ENCODE assay signal across 12 cellular contexts in the genomic region with DNA sequence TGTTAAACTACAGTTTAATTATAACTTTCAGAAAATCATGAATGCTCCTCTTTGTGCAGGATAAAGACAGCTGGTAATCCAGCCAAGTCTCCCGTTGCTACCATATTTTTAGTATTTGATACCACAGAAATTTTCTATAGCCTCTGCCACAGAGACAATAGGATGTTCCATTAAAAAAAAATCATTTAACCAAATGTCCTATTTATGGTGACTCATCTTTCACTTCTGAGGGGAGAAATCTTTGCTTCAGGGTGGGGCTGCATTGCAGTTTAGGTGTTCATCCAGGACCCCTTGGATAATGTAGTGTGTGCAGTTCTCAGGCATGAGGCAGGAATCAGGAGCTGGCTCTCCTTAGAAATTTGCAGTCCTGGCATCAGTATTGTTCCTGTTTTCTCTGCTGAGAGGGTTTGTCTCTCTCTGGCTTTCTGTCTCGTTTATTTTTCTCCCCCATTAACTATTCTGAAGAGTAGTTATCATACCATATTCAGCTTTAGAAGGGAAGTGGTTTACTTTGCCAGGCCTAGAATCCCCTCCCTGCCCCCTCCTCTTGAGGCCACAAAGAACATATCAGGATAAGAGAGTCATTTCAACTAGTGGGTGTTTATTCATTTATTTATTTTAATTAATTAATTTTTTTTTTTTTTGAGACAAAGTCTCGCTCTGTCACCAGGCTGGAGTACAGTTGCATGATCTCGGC. TPM values are rescaled to one million over a fixed set of nuclear protein-coding genes. Genes with fewer than 3 reads are reported as not detected.
DNase-seq lines count a peak whose midpoint lies in the region; ATAC-seq and TF ChIP-seq lines count a peak whose summit lies in the region.
"Had no signal": no experiment of that assay in that cellular context is flagged by ENCODE, and none has a peak within 500 bp of the region (broad histone marks: within the 10 kb centered on the region; RNA-seq: fewer than 3 reads in every experiment).

No MANE protein-coding gene starts in this region.

- no peak for TF ChIP-seq POLR2A in prostate gland (IDR thresholded peaks at IDR 0.05)

- no peak overlapping the region for H3K4me3 ChIP-seq in CD8-positive, alpha-beta T cell (ENCODE audit: low read depth, low read length)
- no peak overlapping the region for H3K4me3 ChIP-seq in naive thymus-derived CD4-positive, alpha-beta T cell (ENCODE audit: low read length)
- H3K4me3 ChIP-seq in prostate gland (no peak overlapping the region), psoas muscle (no peak overlapping the region)

- intact Hi-C loops in CD8-positive, alpha-beta T cell (cut with DNase I, micrococcal nuclease): no loop called here
- intact Hi-C loops in activated CD8-positive, alpha-beta T cell treated with anti-CD3 and anti-CD28 coated beads for 36 hours (cut with micrococcal nuclease): no loop called here
- intact Hi-C loops in naive thymus-derived CD4-positive, alpha-beta T cell (cut with micrococcal nuclease): no loop called here
- intact Hi-C loops in prostate gland (cut with DNase I): no loop called here
- intact Hi-C loops in psoas muscle (cut with DNase I): no loop called here

- POLR2A ChIA-PET in CD8-positive, alpha-beta T cell (lab: Charles Lee): interaction anchor here (0.7 to 1.2 kb wide), 3 partner anchors 43 to 226 kb away, joined by 3 read pairs; a partner anchor contains a TSS
- POLR2A ChIA-PET in activated CD8-positive, alpha-beta T cell treated with anti-CD3 and anti-CD28 coated beads for 36 hours (lab: Charles Lee): interaction anchor here (0.6 to 1.6 kb wide), 5 partner anchors 9 to 238 kb away, joined by 3 to 5 read pairs (median 3); no protein-coding TSS in a partner anchor
- POLR2A ChIA-PET in naive thymus-derived CD4-positive, alpha-beta T cell (lab: Charles Lee): interaction anchor here (0.6 to 3.2 kb wide), 9 partner anchors 9 to 146 kb away, joined by 3 to 12 read pairs (median 3); a partner anchor contains a TSS

- no peaks in the 10 kb centered on the region for H3K9me3 Mint-ChIP-seq in CD8-positive, alpha-beta T cell
- H3K9me3 Mint-ChIP-seq in IgD-negative memory B cell: no peaks in the 10 kb centered on the region
- no peaks in the 10 kb centered on the region for H3K9me3 Mint-ChIP-seq in activated CD8-positive, alpha-beta T cell treated with anti-CD3 and anti-CD28 coated beads for 36 hours
- H3K9me3 Mint-ChIP-seq in naive thymus-derived CD4-positive, alpha-beta T cell: no peaks in the 10 kb centered on the region
- H3K9me3 Mint-ChIP-seq: activated naive CD4-positive, alpha-beta T cell treated with anti-CD3 and anti-CD28 coated beads, Interleukin-2, amount 50 U/mL, for 72 hours; H9 had no signal

- H3K36me3 ChIP-seq in CD8-positive, alpha-beta T cell (ENCODE audit: insufficient read depth, low read length): no peaks in the 10 kb centered on the region
- H3K36me3 ChIP-seq in naive thymus-derived CD4-positive, alpha-beta T cell (ENCODE audit: control insufficient read depth in 2 of 3, insufficient read depth in 3 of 3, low read length in 3 of 3): peaks cover 0 to 8% (median 0%) of the 10 kb centered on the region in 3 experiments
- H3K36me3 ChIP-seq in prostate gland (no peaks in the 10 kb centered on the region), psoas muscle (ENCODE audit: insufficient read depth in 1 of 2, low read depth in 1 of 2) (peaks cover 0 to 16% of the 10 kb centered on the region in 2 donors)

- 57% methylated on average over 4 of the region's 4 CpGs for WGBS in prostate gland
- 56 to 64% (median 58%) methylated on average over 4 of the region's 4 CpGs for WGBS in psoas muscle, 3 donors

- CTCF ChIA-PET in CD8-positive, alpha-beta T cell (lab: Charles Lee): interaction anchor here (1.2 to 2.0 kb wide), 5 partner anchors 10 to 92 kb away, joined by 3 to 7 read pairs (median 3); no protein-coding TSS in a partner anchor
- CTCF ChIA-PET in activated CD8-positive, alpha-beta T cell treated with anti-CD3 and anti-CD28 coated beads for 36 hours (lab: Charles Lee): interaction anchor here (0.6 to 3.9 kb wide), 8 partner anchors 9 to 270 kb away, joined by 3 to 18 read pairs (median 4); a partner anchor contains a TSS
- CTCF ChIA-PET in naive thymus-derived CD4-positive, alpha-beta T cell (lab: Charles Lee): interaction anchor here (0.7 to 1.0 kb wide), 4 partner anchors 13 to 89 kb away, joined by 3 to 6 read pairs (median 4); no protein-coding TSS in a partner anchor

- H3K4me3 Mint-ChIP-seq in CD8-positive, alpha-beta T cell: peak overlapping the region; percentile 42
- no peak overlapping the region for H3K4me3 Mint-ChIP-seq in IgD-negative memory B cell
- H3K4me3 Mint-ChIP-seq in activated CD8-positive, alpha-beta T cell treated with anti-CD3 and anti-CD28 coated beads for 36 hours: no peak overlapping the region
- peak overlapping the region; percentile 29 to 97 (median 64) for H3K4me3 Mint-ChIP-seq in naive thymus-derived CD4-positive, alpha-beta T cell
- H3K4me3 Mint-ChIP-seq: H9 had no signal

- no peaks in the 10 kb centered on the region for H3K27me3 ChIP-seq in CD8-positive, alpha-beta T cell (ENCODE audit: insufficient read depth, low read length)
- H3K27me3 ChIP-seq in naive thymus-derived CD4-positive, alpha-beta T cell (ENCODE audit: control insufficient read depth in 2 of 2, insufficient read depth in 2 of 2, low read length in 2 of 2): no peaks in the 10 kb centered on the region
- H3K27me3 ChIP-seq in prostate gland (replicated peaks; ENCODE audit: insufficient read depth) (no peaks in the 10 kb centered on the region), psoas muscle (ENCODE audit: insufficient read depth in 3 of 3, low read length in 2 of 3) (no peaks in the 10 kb centered on the region)

- H3K36me3 Mint-ChIP-seq in CD8-positive, alpha-beta T cell: peaks cover 32% of the 10 kb centered on the region
- no peaks in the 10 kb centered on the region for H3K36me3 Mint-ChIP-seq in IgD-negative memory B cell
- H3K36me3 Mint-ChIP-seq in activated CD8-positive, alpha-beta T cell treated with anti-CD3 and anti-CD28 coated beads for 36 hours (ENCODE audit: low read depth): peaks cover 3% of the 10 kb centered on the region
- H3K36me3 Mint-ChIP-seq in naive thymus-derived CD4-positive, alpha-beta T cell: peaks cover 0 to 8% (median 0%) of the 10 kb centered on the region in 5 donors

- peaks cover 64% of the 10 kb centered on the region for H3K4me1 Mint-ChIP-seq in CD8-positive, alpha-beta T cell (ENCODE audit: low read depth)
- H3K4me1 Mint-ChIP-seq in IgD-negative memory B cell: peaks cover 29 to 35% (median 32%) of the 10 kb centered on the region in 3 donors
- peaks cover 54% of the 10 kb centered on the region for H3K4me1 Mint-ChIP-seq in activated CD8-positive, alpha-beta T cell treated with anti-CD3 and anti-CD28 coated beads for 36 hours (ENCODE audit: low read depth)
- H3K4me1 Mint-ChIP-seq in naive thymus-derived CD4-positive, alpha-beta T cell: peaks cover 39 to 77% (median 64%) of the 10 kb centered on the region in 7 donors

- H3K27ac ChIP-seq in CD8-positive, alpha-beta T cell (ENCODE audit: low read depth, low read length): no peak overlapping the region
- no peak overlapping the region for H3K27ac ChIP-seq in naive thymus-derived CD4-positive, alpha-beta T cell (ENCODE audit: low read depth, low read length)
- H3K27ac ChIP-seq in prostate gland: no peak overlapping the region
- no peak overlapping the region for H3K27ac ChIP-seq in psoas muscle

- no peak for TF ChIP-seq CTCF in CD8-positive, alpha-beta T cell (IDR thresholded peaks at IDR 0.05)
- no peak for TF ChIP-seq CTCF in activated CD8-positive, alpha-beta T cell treated with anti-CD3 and anti-CD28 coated beads for 36 hours (IDR thresholded peaks at IDR 0.05)
- TF ChIP-seq CTCF in prostate gland (IDR thresholded peaks at IDR 0.05): no peak
- no peak for TF ChIP-seq CTCF in psoas muscle (IDR thresholded peaks at IDR 0.05)

- peak overlapping the region; percentile 80 for H3K27ac Mint-ChIP-seq in CD8-positive, alpha-beta T cell
- peak overlapping the region in 2 of 3 donors; percentile 31 to 89 for H3K27ac Mint-ChIP-seq in IgD-negative memory B cell
- peak overlapping the region; percentile 59 for H3K27ac Mint-ChIP-seq in activated CD8-positive, alpha-beta T cell treated with anti-CD3 and anti-CD28 coated beads for 36 hours
- H3K27ac Mint-ChIP-seq in naive thymus-derived CD4-positive, alpha-beta T cell: peak overlapping the region in 8 of 9 donors; percentile 54 to 90 (median 74)
- H3K27ac Mint-ChIP-seq: activated naive CD4-positive, alpha-beta T cell treated with anti-CD3 and anti-CD28 coated beads, Interleukin-2, amount 50 U/mL, for 72 hours; H9 had no signal

- DNase-seq in CD8-positive, alpha-beta T cell: no peak
- DNase-seq in activated CD8-positive, alpha-beta T cell treated with anti-CD3 and anti-CD28 coated beads for 36 hours: no peak
- no peak for DNase-seq in naive thymus-derived CD4-positive, alpha-beta T cell
- no peak for DNase-seq in prostate gland (ENCODE audit: low spot score)
- no peak for DNase-seq in psoas muscle
- DNase-seq: H9, NCI-H1694 had no signal

- no peak for ATAC-seq in CD8-positive, alpha-beta T cell
- ATAC-seq in activated CD8-positive, alpha-beta T cell treated with anti-CD3 and anti-CD28 coated beads for 36 hours: no peak
- ATAC-seq in naive thymus-derived CD4-positive, alpha-beta T cell: no peak
- ATAC-seq in GM21515 (IDR thresholded peaks at IDR 0.05; ENCODE audit: unreplicated experiment) (no peak), psoas muscle (no peak)
- ATAC-seq: activated naive CD4-positive, alpha-beta T cell treated with anti-CD3 and anti-CD28 coated beads, Interleukin-2, amount 50 U/mL, for 72 hours; sciatic nerve had no signal

- peaks cover 51% of the 10 kb centered on the region for H3K4me1 ChIP-seq in CD8-positive, alpha-beta T cell (ENCODE audit: insufficient read depth, low read length)
- H3K4me1 ChIP-seq in naive thymus-derived CD4-positive, alpha-beta T cell (ENCODE audit: control insufficient read depth in 2 of 2, insufficient read depth in 2 of 2, low read length in 2 of 2): peaks cover 30 to 42% of the 10 kb centered on the region in 2 donors
- H3K4me1 ChIP-seq in prostate gland (replicated peaks): no peaks in the 10 kb centered on the region
- peaks cover 36% of the 10 kb centered on the region for H3K4me1 ChIP-seq in psoas muscle

- H3K27me3 Mint-ChIP-seq in CD8-positive, alpha-beta T cell (ENCODE audit: low read depth): no peaks in the 10 kb centered on the region
- H3K27me3 Mint-ChIP-seq in IgD-negative memory B cell: no peaks in the 10 kb centered on the region
- H3K27me3 Mint-ChIP-seq in activated CD8-positive, alpha-beta T cell treated with anti-CD3 and anti-CD28 coated beads for 36 hours: no peaks in the 10 kb centered on the region
- no peaks in the 10 kb centered on the region for H3K27me3 Mint-ChIP-seq in naive thymus-derived CD4-positive, alpha-beta T cell

- no peaks in the 10 kb centered on the region for H3K9me3 ChIP-seq in CD8-positive, alpha-beta T cell (ENCODE audit: low read length)
- H3K9me3 ChIP-seq in naive thymus-derived CD4-positive, alpha-beta T cell (ENCODE audit: control insufficient read depth in 2 of 3, low read length in 3 of 3): no peaks in the 10 kb centered on the region
- H3K9me3 ChIP-seq in prostate gland: no peaks in the 10 kb centered on the region
- H3K9me3 ChIP-seq in psoas muscle: no peaks in the 10 kb centered on the region

RNA-seq across cellular contexts. Expression of a gene that starts 3.1 kb away (rescaled TPM):
- total RNA-seq in CD8-positive, alpha-beta T cell: 1 to 10 TPM; 8.0 to 9.0 TPM
- polyA plus RNA-seq in IgD-negative memory B cell (36.2 TPM), psoas muscle (10 to 100 TPM; 12.4 to 33.8 (median 15.1) TPM)
- total RNA-seq in activated CD8-positive, alpha-beta T cell treated with anti-CD3 and anti-CD28 coated beads for 36 hours: 10 to 100 TPM; 12.4 to 15.7 TPM
- total RNA-seq in naive thymus-derived CD4-positive, alpha-beta T cell: 10 to 100 TPM; 13.3 to 41.8 (median 17.2) TPM
- polyA plus RNA-seq in naive thymus-derived CD4-positive, alpha-beta T cell: 10 to 100 TPM; 54.6 to 68.8 TPM
- total RNA-seq in prostate gland (10 to 100 TPM; 29.2 to 37.5 TPM), psoas muscle (10 to 100 TPM; 17.5 to 30.2 (median 24.6) TPM)

RNA-seq across cellular contexts. Expression of a gene that starts 4.6 kb away (rescaled TPM):
- 1 to 10 TPM; 2.2 to 2.4 TPM for total RNA-seq in CD8-positive, alpha-beta T cell
- polyA plus RNA-seq in IgD-negative memory B cell: 2.3 TPM
- 10 to 100 TPM; 10.4 TPM for total RNA-seq in activated CD8-positive, alpha-beta T cell treated with anti-CD3 and anti-CD28 coated beads for 36 hours
- total RNA-seq in naive thymus-derived CD4-positive, alpha-beta T cell: 10 to 100 TPM; 24.6 to 53.4 (median 29.9) TPM
- polyA plus RNA-seq in naive thymus-derived CD4-positive, alpha-beta T cell: 10 to 100 TPM; 12.8 to 33.1 TPM
- total RNA-seq in prostate gland: 10 to 100 TPM; 26.8 to 65.4 TPM
- total RNA-seq in psoas muscle: 10 to 100 TPM; 13.9 to 26.0 (median 18.5) TPM
- 10 to 100 TPM in 1 of 3 donors, 1 to 10 TPM in 2; 4.4 to 16.2 (median 9.7) TPM for polyA plus RNA-seq in psoas muscle

RNA-seq across cellular contexts. Expression of a gene that starts 25.1 kb away (rescaled TPM):
- total RNA-seq in CD8-positive, alpha-beta T cell: under 1 TPM; 0.08 to 0.47 TPM
- polyA plus RNA-seq in IgD-negative memory B cell (0.13 TPM), psoas muscle (under 1 TPM; 0.04 to 0.10 (median 0.05) TPM)
- total RNA-seq in activated CD8-positive, alpha-beta T cell treated with anti-CD3 and anti-CD28 coated beads for 36 hours: 1 to 10 TPM in 1 of 2 experiments, under 1 TPM in 1; 0.54 to 1.4 TPM
- 1 to 10 TPM in 4 of 5 experiments, under 1 TPM in 1; 0.37 to 9.4 (median 1.9) TPM for total RNA-seq in naive thymus-derived CD4-positive, alpha-beta T cell
- polyA plus RNA-seq in naive thymus-derived CD4-positive, alpha-beta T cell: under 1 TPM; 0.08 to 0.17 TPM
- total RNA-seq in prostate gland (10 to 100 TPM; 13.2 to 14.8 TPM), psoas muscle (under 1 TPM; 0.06 to 0.96 (median 0.43) TPM)

RNA-seq across cellular contexts. Expression of a gene that starts 29.2 kb away (rescaled TPM):
- under 1 TPM in 1 of 2 experiments, not detected in 1; 0.16 TPM for total RNA-seq in CD8-positive, alpha-beta T cell
- polyA plus RNA-seq in IgD-negative memory B cell: 0.11 TPM
- under 1 TPM in 1 of 2 experiments, not detected in 1; 0.25 TPM for total RNA-seq in activated CD8-positive, alpha-beta T cell treated with anti-CD3 and anti-CD28 coated beads for 36 hours
- not detected for total RNA-seq in naive thymus-derived CD4-positive, alpha-beta T cell
- under 1 TPM; 0.17 to 0.38 TPM for polyA plus RNA-seq in naive thymus-derived CD4-positive, alpha-beta T cell
- 1 to 10 TPM; 1.1 to 3.4 TPM for total RNA-seq in prostate gland
- total RNA-seq in psoas muscle: not detected
- under 1 TPM; 0.07 to 0.10 (median 0.07) TPM for polyA plus RNA-seq in psoas muscle
- total RNA-seq: activated naive CD4-positive, alpha-beta T cell treated with anti-CD3 and anti-CD28 coated beads, Interleukin-2, amount 50 U/mL, for 72 hours; temporal lobe had no signal

RNA-seq across cellular contexts. Expression of a gene that starts 36.2 kb away (rescaled TPM):
- total RNA-seq in CD8-positive, alpha-beta T cell: under 1 TPM; 0.30 to 0.56 TPM
- 4.5 TPM for polyA plus RNA-seq in IgD-negative memory B cell
- total RNA-seq in activated CD8-positive, alpha-beta T cell treated with anti-CD3 and anti-CD28 coated beads for 36 hours: 1 to 10 TPM; 1.4 to 1.9 TPM
- 1 to 10 TPM in 2 of 5 experiments, under 1 TPM in 3; 0.64 to 3.2 (median 0.82) TPM for total RNA-seq in naive thymus-derived CD4-positive, alpha-beta T cell
- polyA plus RNA-seq in naive thymus-derived CD4-positive, alpha-beta T cell: 1 to 10 TPM; 3.5 to 4.3 TPM
- 10 to 100 TPM; 17.3 to 17.7 TPM for total RNA-seq in prostate gland
- total RNA-seq in psoas muscle: 1 to 10 TPM; 5.1 to 8.8 (median 6.9) TPM
- 10 to 100 TPM in 1 of 3 donors, 1 to 10 TPM in 2; 1.3 to 16.9 (median 6.5) TPM for polyA plus RNA-seq in psoas muscle

Comparison
In these comparisons a context has a peak if more than half of its experiments do, and no peak if none do; other contexts are left out.
1. H3K4me3 Mint-ChIP-seq: peak in CD8-positive, alpha-beta T cell (single experiment) and naive thymus-derived CD4-positive, alpha-beta T cell (10 of 10); none in IgD-negative memory B cell (0 of 4) and activated CD8-positive, alpha-beta T cell treated with anti-CD3 and anti-CD28 coated beads for 36 hours (single experiment).
2. Peak in every context shown above with its lines, with median percentiles within 50 percentile points of each other: H3K27ac Mint-ChIP-seq.